Comparison of ENCODE assay signal across 26 cellular contexts in the genomic region with DNA sequence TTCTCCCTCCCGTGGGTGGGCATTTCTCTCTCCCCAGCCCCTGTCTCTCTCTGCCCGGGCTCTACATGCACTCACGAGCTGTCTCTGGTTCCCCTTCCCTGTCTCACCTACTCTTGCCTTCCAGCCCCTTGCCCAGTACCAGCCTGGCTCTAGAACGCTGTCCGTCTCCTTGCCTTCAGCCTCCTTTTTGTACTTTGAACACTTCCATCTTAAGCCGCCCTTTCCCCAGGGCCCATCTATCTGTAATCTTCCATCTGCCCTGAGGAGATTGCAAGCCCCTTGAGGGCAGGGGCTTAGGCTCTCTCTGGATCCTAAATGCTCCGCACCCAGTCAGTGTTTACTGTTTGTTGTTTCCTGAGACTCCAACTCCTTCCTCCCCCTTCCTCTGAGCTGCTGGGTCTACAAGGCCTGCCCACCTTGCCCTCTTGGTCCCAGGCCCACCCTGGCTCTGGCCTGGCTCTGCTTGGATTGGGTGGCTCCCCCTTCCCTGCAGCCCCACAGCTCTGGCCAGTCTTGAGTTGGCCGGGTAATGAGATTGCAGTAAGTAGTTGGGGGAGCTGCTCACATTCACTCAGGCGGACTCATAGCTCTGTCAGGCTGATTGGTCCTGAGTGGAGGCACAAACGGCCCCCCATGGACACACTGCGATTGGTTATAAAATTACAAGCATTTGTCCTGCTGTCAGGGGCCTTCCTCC. TPM values are rescaled to one million over a fixed set of nuclear protein-coding genes. Genes with fewer than 3 reads are reported as not detected.
DNase-seq lines count a peak whose midpoint lies in the region; ATAC-seq and TF ChIP-seq lines count a peak whose summit lies in the region.
"Had no signal": no experiment of that assay in that cellular context is flagged by ENCODE, and none has a peak within 500 bp of the region (broad histone marks: within the 10 kb centered on the region; RNA-seq: fewer than 3 reads in every experiment).

No MANE protein-coding gene starts in this region.

- WGBS in SK-N-SH (ENCODE audit: low lambda C conversion rate) = 68% methylated on average over 9 of the region's 11 CpGs
- WGBS in neuronal stem cell (ENCODE audit: extremely low coverage in 2 of 2, insufficient read length in 2 of 2, insufficient replicate concordance in 1 of 2), 2 donors = no CpG with 5 or more reads among the region's 11 CpGs

- H3K9ac ChIP-seq in SK-N-SH (no peak overlapping the region), neuronal stem cell (ENCODE audit: low read depth, low read length, poor library complexity) (no peak overlapping the region)

- TF ChIP-seq EP300 in SK-N-SH (IDR thresholded peaks at IDR 0.05; ENCODE audit: borderline replicate concordance in 1 of 2, low read depth in 1 of 2, low read length in 1 of 2) = no peak

- H3K4me1 ChIP-seq in CD4-positive, CD25-positive, alpha-beta regulatory T cell (ENCODE audit: control insufficient read depth, insufficient read depth, low read length, poor library complexity, severe bottlenecking) = peaks cover 14% of the 10 kb centered on the region
- H3K4me1 ChIP-seq in SK-N-SH (ENCODE audit: control insufficient read depth in 1 of 2, insufficient read depth in 2 of 2, low read depth in 1 of 2, low read length in 1 of 2) (peaks cover 0 to 50% of the 10 kb centered on the region in 2 experiments; a peak in 1 of 4 replicates), neuronal stem cell (ENCODE audit: control insufficient read depth in 2 of 2, insufficient read depth in 1 of 2, low read depth in 1 of 2, low read length in 2 of 2) (peaks cover 0 to 2% of the 10 kb centered on the region in 2 donors)
- H3K4me1 ChIP-seq: prostate gland had no signal

- CTCF ChIA-PET in activated CD4-positive, alpha-beta memory T cell treated with anti-CD3 and anti-CD28 coated beads, Interleukin-2, amount 10 ng/mL, durations not matched to agents 7 days and 5 days (lab: Charles Lee) = interaction anchor here (0.8 to 1.3 kb wide), 2 partner anchors 10 to 11 kb away, joined by 3 to 4 read pairs; no protein-coding TSS in a partner anchor
- CTCF ChIA-PET in activated CD4-positive, alpha-beta memory T cell treated with anti-CD3 and anti-CD28 coated beads for 36 hours (lab: Charles Lee) = interaction anchor here (1.5 kb wide), 1 partner anchor 10 kb away, joined by 5 read pairs; no protein-coding TSS in a partner anchor
- CTCF ChIA-PET in SK-N-SH (lab: Yijun Ruan, JAX) = interaction anchor here (0.7 to 10.1 kb wide), 11 partner anchors 11 to 346 kb away, joined by 3 to 58 read pairs (median 5); no protein-coding TSS in a partner anchor

- H3K79me2 ChIP-seq in SK-N-SH (ENCODE audit: insufficient read depth) = no peaks in the 10 kb centered on the region

- H3K9me2 ChIP-seq in SK-N-SH = no peaks in the 10 kb centered on the region

- no peaks in the 10 kb centered on the region for H3K79me1 ChIP-seq in neuronal stem cell (ENCODE audit: low read depth, low read length)

- no peak overlapping the region for H3K27ac ChIP-seq in CD4-positive, CD25-positive, alpha-beta regulatory T cell (ENCODE audit: insufficient read depth, low read length, poor library complexity, severe bottlenecking)
- H3K27ac ChIP-seq in SK-N-SH (ENCODE audit: low read depth in 2 of 2, low read length in 1 of 2) (peak overlapping the region in 1 of 2 experiments; percentile 95; a peak in 2 of 4 replicates), neuronal stem cell (replicated peaks; ENCODE audit: low read length) (no peak overlapping the region)
- H3K27ac ChIP-seq: cardiac muscle cell, esophagus squamous epithelium, prostate gland had no signal

- H3K4me2 ChIP-seq in SK-N-SH = no peak overlapping the region
- no peak overlapping the region for H3K4me2 ChIP-seq in neuronal stem cell (ENCODE audit: insufficient read depth, low read length, poor library complexity, severe bottlenecking)

- H3F3A ChIP-seq in SK-N-SH (replicated peaks; ENCODE audit: insufficient read depth) = no peaks in the 10 kb centered on the region

- no peaks in the 10 kb centered on the region for H3K36me3 Mint-ChIP-seq in activated CD4-positive, alpha-beta memory T cell treated with anti-CD3 and anti-CD28 coated beads, Interleukin-2, amount 10 ng/mL, durations not matched to agents 7 days and 5 days (ENCODE audit: low read depth)
- H3K36me3 Mint-ChIP-seq in activated CD4-positive, alpha-beta memory T cell treated with anti-CD3 and anti-CD28 coated beads for 36 hours = peaks cover 1% of the 10 kb centered on the region
- peaks cover 8% of the 10 kb centered on the region for H3K36me3 Mint-ChIP-seq in CD4-positive, CD25-positive, alpha-beta regulatory T cell
- H3K36me3 Mint-ChIP-seq: activated naive CD4-positive, alpha-beta T cell treated with anti-CD3 and anti-CD28 coated beads, Interleukin-2, amount 50 U/mL, for 72 hours; IgD-negative memory B cell had no signal

- DNase-seq in activated CD4-positive, alpha-beta memory T cell treated with anti-CD3 and anti-CD28 coated beads, Interleukin-2, amount 10 ng/mL, durations not matched to agents 7 days and 5 days = peak; percentile 6
- no peak for DNase-seq in activated CD4-positive, alpha-beta memory T cell treated with anti-CD3 and anti-CD28 coated beads for 36 hours
- no peak for DNase-seq in CD4-positive, CD25-positive, alpha-beta regulatory T cell
- peak; percentile 38 for DNase-seq in SK-N-SH
- DNase-seq in neuronal stem cell (ENCODE audit: low spot score) = no peak
- DNase-seq in cerebellum (ENCODE audit: low spot score) = no peak
- DNase-seq in RPMI8226 = no peak
- DNase-seq in activated T-cell treated with anti-CD3 and anti-CD28 coated beads, Interleukin-2, amount 50 U/mL, for 1 hour = no peak
- DNase-seq: DMS153, esophagus squamous epithelium, left colon, NCI-H1092 treated with DMSO at 0.1 percent for 48 hours, NCI-H187, NCI-H2171, NCI-H510A, SW 1271 had no signal

- H3K14ac ChIP-seq in neuronal stem cell (ENCODE audit: low read length) = no peak overlapping the region

- no peaks in the 10 kb centered on the region for H3K36me3 ChIP-seq in CD4-positive, CD25-positive, alpha-beta regulatory T cell (ENCODE audit: control insufficient read depth, insufficient read depth, low read length)
- H3K36me3 ChIP-seq in SK-N-SH (replicated peaks in 1 of 2; ENCODE audit: control insufficient read depth in 1 of 2, insufficient read depth in 2 of 2, low read length in 1 of 2) (peaks cover 0 to 10% of the 10 kb centered on the region in 2 experiments), neuronal stem cell (replicated peaks in 1 of 2; ENCODE audit: control insufficient read depth in 2 of 2, insufficient read depth in 2 of 2, low read length in 2 of 2) (peaks cover 0 to 4% of the 10 kb centered on the region in 2 donors)
- H3K36me3 ChIP-seq: prostate gland had no signal

- peak overlapping the region; percentile 66 for H2AK5ac ChIP-seq in neuronal stem cell (ENCODE audit: low read depth, low read length)

- POLR2A ChIA-PET in activated CD4-positive, alpha-beta memory T cell treated with anti-CD3 and anti-CD28 coated beads, Interleukin-2, amount 10 ng/mL, durations not matched to agents 7 days and 5 days (lab: Charles Lee) = no interaction called here
- POLR2A ChIA-PET in activated CD4-positive, alpha-beta memory T cell treated with anti-CD3 and anti-CD28 coated beads for 36 hours (lab: Charles Lee) = no interaction called here
- POLR2A ChIA-PET in SK-N-SH (lab: Yijun Ruan, JAX) = no interaction called here

- peak overlapping the region; percentile 30 for H3K18ac ChIP-seq in neuronal stem cell (ENCODE audit: low read length)

- no peak overlapping the region for H2BK5ac ChIP-seq in neuronal stem cell (ENCODE audit: low read length)

- peak overlapping the region; percentile 12 for H3K27ac Mint-ChIP-seq in activated CD4-positive, alpha-beta memory T cell treated with anti-CD3 and anti-CD28 coated beads, Interleukin-2, amount 10 ng/mL, durations not matched to agents 7 days and 5 days
- no peak overlapping the region for H3K27ac Mint-ChIP-seq in activated CD4-positive, alpha-beta memory T cell treated with anti-CD3 and anti-CD28 coated beads for 36 hours
- H3K27ac Mint-ChIP-seq in CD4-positive, CD25-positive, alpha-beta regulatory T cell = peak overlapping the region in 2 of 3 donors; percentile 44 to 89
- H3K27ac Mint-ChIP-seq: B cell; dendritic cell treated with granulocyte-macrophage colony-stimulating factor and Interleukin-4, amounts not matched to agents 40 ng/mL and 50 ng/mL, for 4 days; IgD-negative memory B cell; stimulated activated naive CD8-positive, alpha-beta T cell treated with anti-CD3 and anti-CD28 coated beads, Interleukin-15, Interleukin-2, amounts not matched to agents 100 ng/mL and 50 ng/mL, for 24 hours had no signal

- intact Hi-C loops in activated CD4-positive, alpha-beta memory T cell treated with anti-CD3 and anti-CD28 coated beads for 36 hours (cut with micrococcal nuclease) = no loop called here

- no peak overlapping the region for H4K91ac ChIP-seq in neuronal stem cell (ENCODE audit: low read depth, low read length, poor library complexity)

- H4K8ac ChIP-seq in neuronal stem cell (ENCODE audit: low read depth, low read length) = no peak overlapping the region

- no peaks in the 10 kb centered on the region for H3K9me3 ChIP-seq in CD4-positive, CD25-positive, alpha-beta regulatory T cell (ENCODE audit: control insufficient read depth in 2 of 2, low read length in 2 of 2)
- H3K9me3 ChIP-seq in SK-N-SH (no peaks in the 10 kb centered on the region), neuronal stem cell (replicated peaks in 1 of 2; ENCODE audit: control insufficient read depth in 2 of 2, insufficient read depth in 1 of 2, low read depth in 1 of 2, low read length in 2 of 2) (peaks cover 0 to 2% of the 10 kb centered on the region in 2 donors)
- H3K9me3 ChIP-seq: esophagus squamous epithelium, prostate gland had no signal

- peak overlapping the region; percentile 39 for H2BK15ac ChIP-seq in neuronal stem cell (ENCODE audit: low read length)

- H2AFZ ChIP-seq in SK-N-SH (ENCODE audit: low read depth) (no peak overlapping the region), neuronal stem cell (ENCODE audit: low read length) (no peak overlapping the region)

- H3K27me3 ChIP-seq in CD4-positive, CD25-positive, alpha-beta regulatory T cell (ENCODE audit: control insufficient read depth, insufficient read depth, low read length) = no peaks in the 10 kb centered on the region
- no peaks in the 10 kb centered on the region for H3K27me3 ChIP-seq in SK-N-SH (ENCODE audit: insufficient read depth)
- peaks cover 0 to 23% (median 0%) of the 10 kb centered on the region in 3 experiments for H3K27me3 ChIP-seq in neuronal stem cell (ENCODE audit: control insufficient read depth in 3 of 3, insufficient read depth in 3 of 3, low read depth in 1 of 3, low read length in 3 of 3)
- H3K27me3 ChIP-seq: cardiac muscle cell had no signal

- H3K4me3 ChIP-seq in CD4-positive, CD25-positive, alpha-beta regulatory T cell (ENCODE audit: low read depth, low read length) = no peak overlapping the region
- H3K4me3 ChIP-seq in SK-N-SH (ENCODE audit: low read depth in 2 of 2, low read length in 1 of 2) (no peak overlapping the region), neuronal stem cell (ENCODE audit: low read length in 2 of 2) (no peak overlapping the region)
- H3K4me3 ChIP-seq: cardiac muscle cell, esophagus squamous epithelium, prostate gland had no signal

- peaks cover 30% of the 10 kb centered on the region for H3K4me1 Mint-ChIP-seq in activated CD4-positive, alpha-beta memory T cell treated with anti-CD3 and anti-CD28 coated beads, Interleukin-2, amount 10 ng/mL, durations not matched to agents 7 days and 5 days
- H3K4me1 Mint-ChIP-seq in activated CD4-positive, alpha-beta memory T cell treated with anti-CD3 and anti-CD28 coated beads for 36 hours (ENCODE audit: low read depth) = peaks cover 14% of the 10 kb centered on the region
- H3K4me1 Mint-ChIP-seq in CD4-positive, CD25-positive, alpha-beta regulatory T cell = peaks cover 0 to 26% (median 11%) of the 10 kb centered on the region in 4 donors

- no peak overlapping the region for H3K23ac ChIP-seq in neuronal stem cell (ENCODE audit: low read depth, low read length, poor library complexity)

- no peak overlapping the region for H3K4ac ChIP-seq in neuronal stem cell (ENCODE audit: low read length)

- H4K20me1 ChIP-seq in SK-N-SH (ENCODE audit: insufficient read depth) = no peaks in the 10 kb centered on the region

- H2BK120ac ChIP-seq in neuronal stem cell (ENCODE audit: low read depth, low read length) = no peak overlapping the region

- ATAC-seq in CD4-positive, CD25-positive, alpha-beta regulatory T cell (ENCODE audit: low read depth in 2 of 2) = no peak
- ATAC-seq: activated CD4-positive, CD25-positive, alpha-beta regulatory T cell treated with anti-CD3 and anti-CD28 coated beads, Interleukin-2, amount 50 U/mL, for 24 hours; activated naive CD4-positive, alpha-beta T cell treated with anti-CD3 and anti-CD28 coated beads, Interleukin-2, amount 50 U/mL, for 72 hours; left colon; Right ventricle myocardium inferior had no signal

- H2BK12ac ChIP-seq in neuronal stem cell (ENCODE audit: low read length) = no peak overlapping the region

- H3K9me3 Mint-ChIP-seq in activated CD4-positive, alpha-beta memory T cell treated with anti-CD3 and anti-CD28 coated beads, Interleukin-2, amount 10 ng/mL, durations not matched to agents 7 days and 5 days = no peaks in the 10 kb centered on the region
- no peaks in the 10 kb centered on the region for H3K9me3 Mint-ChIP-seq in activated CD4-positive, alpha-beta memory T cell treated with anti-CD3 and anti-CD28 coated beads for 36 hours
- H3K9me3 Mint-ChIP-seq in CD4-positive, CD25-positive, alpha-beta regulatory T cell = no peaks in the 10 kb centered on the region
- H3K9me3 Mint-ChIP-seq: activated naive CD4-positive, alpha-beta T cell treated with anti-CD3 and anti-CD28 coated beads, Interleukin-2, amount 50 U/mL, for 72 hours; activated T-helper 1 cell treated with anti-CD3 and anti-CD28 coated beads, Interleukin-12 subunit alpha, Interleukin-12 subunit beta, Interleukin-2, Interleukin-4 antibody, amounts not matched to agents 30 ng/mL and 10 ng/mL and 1 ng/mL, durations not matched to agents 14 hours and 24 hours and 36 hours; dendritic cell treated with granulocyte-macrophage colony-stimulating factor and Interleukin-4, amounts not matched to agents 40 ng/mL and 50 ng/mL, for 4 days; IgD-negative memory B cell; stimulated activated naive CD8-positive, alpha-beta T cell treated with anti-CD3 and anti-CD28 coated beads, Interleukin-15, Interleukin-2, amounts not matched to agents 100 ng/mL and 50 ng/mL, for 24 hours had no signal

- no peak overlapping the region for H3K4me3 Mint-ChIP-seq in activated CD4-positive, alpha-beta memory T cell treated with anti-CD3 and anti-CD28 coated beads, Interleukin-2, amount 10 ng/mL, durations not matched to agents 7 days and 5 days
- no peak overlapping the region for H3K4me3 Mint-ChIP-seq in activated CD4-positive, alpha-beta memory T cell treated with anti-CD3 and anti-CD28 coated beads for 36 hours
- H3K4me3 Mint-ChIP-seq in CD4-positive, CD25-positive, alpha-beta regulatory T cell = no peak overlapping the region
- H3K4me3 Mint-ChIP-seq: activated T-helper 1 cell treated with anti-CD3 and anti-CD28 coated beads, Interleukin-12 subunit alpha, Interleukin-12 subunit beta, Interleukin-2, Interleukin-4 antibody, amounts not matched to agents 30 ng/mL and 10 ng/mL and 1 ng/mL, durations not matched to agents 14 hours and 24 hours and 36 hours; B cell; dendritic cell treated with granulocyte-macrophage colony-stimulating factor and Interleukin-4, amounts not matched to agents 40 ng/mL and 50 ng/mL, for 4 days; stimulated activated naive CD8-positive, alpha-beta T cell treated with anti-CD3 and anti-CD28 coated beads, Interleukin-15, Interleukin-2, amounts not matched to agents 100 ng/mL and 50 ng/mL, for 24 hours had no signal

- peaks cover 4% of the 10 kb centered on the region for H3K27me3 Mint-ChIP-seq in activated CD4-positive, alpha-beta memory T cell treated with anti-CD3 and anti-CD28 coated beads, Interleukin-2, amount 10 ng/mL, durations not matched to agents 7 days and 5 days
- H3K27me3 Mint-ChIP-seq in activated CD4-positive, alpha-beta memory T cell treated with anti-CD3 and anti-CD28 coated beads for 36 hours = no peaks in the 10 kb centered on the region
- H3K27me3 Mint-ChIP-seq in CD4-positive, CD25-positive, alpha-beta regulatory T cell = peaks cover 10% of the 10 kb centered on the region

- TF ChIP-seq RAD21 in SK-N-SH (IDR thresholded peaks at IDR 0.05; ENCODE audit: low read length) = no peak

- TF ChIP-seq CTCF in SK-N-SH (IDR thresholded peaks at IDR 0.05) = no peak

RNA-seq across cellular contexts. Expression of a gene that starts 28.3 kb away (rescaled TPM):
- 10 to 100 TPM; 31.9 to 35.9 TPM for total RNA-seq in activated CD4-positive, alpha-beta memory T cell treated with anti-CD3 and anti-CD28 coated beads, Interleukin-2, amount 10 ng/mL, durations not matched to agents 7 days and 5 days
- total RNA-seq in activated CD4-positive, alpha-beta memory T cell treated with anti-CD3 and anti-CD28 coated beads for 36 hours = 10 to 100 TPM; 29.4 to 30.8 TPM
- total RNA-seq in CD4-positive, CD25-positive, alpha-beta regulatory T cell = 21.7 TPM
- polyA plus RNA-seq in CD4-positive, CD25-positive, alpha-beta regulatory T cell = 10 to 100 TPM; 12.6 to 16.8 (median 15.0) TPM
- polyA plus RNA-seq in SK-N-SH (2012; rRNA removed) = 22.0 and 27.3 TPM in 2 replicates
- polyA plus RNA-seq in SK-N-SH (2012; cell fraction: cytosol; rRNA removed) = 9.4 and 14.9 TPM in 2 replicates
- polyA plus RNA-seq in SK-N-SH (2012; cell fraction: nucleus; rRNA removed) = 88.4 and 98.1 TPM in 2 replicates
- polyA plus RNA-seq in neuronal stem cell (2013, experiment 1 of 2) = 16.0 TPM
- 15.3 TPM for polyA plus RNA-seq in neuronal stem cell (2013, experiment 2 of 2)
- total RNA-seq in cerebellum = 14.4 TPM

RNA-seq across cellular contexts. Expression of a gene that starts 28.4 kb away (rescaled TPM):
- total RNA-seq in activated CD4-positive, alpha-beta memory T cell treated with anti-CD3 and anti-CD28 coated beads, Interleukin-2, amount 10 ng/mL, durations not matched to agents 7 days and 5 days = 1 to 10 TPM; 4.1 to 5.2 TPM
- 10 to 100 TPM; 13.9 to 14.4 TPM for total RNA-seq in activated CD4-positive, alpha-beta memory T cell treated with anti-CD3 and anti-CD28 coated beads for 36 hours
- not detected for total RNA-seq in CD4-positive, CD25-positive, alpha-beta regulatory T cell
- 1 to 10 TPM in 3 of 4 donors, under 1 TPM in 1; 0.99 to 1.7 (median 1.1) TPM for polyA plus RNA-seq in CD4-positive, CD25-positive, alpha-beta regulatory T cell
- 106 and 121 TPM in 2 replicates for polyA plus RNA-seq in SK-N-SH (2012; rRNA removed)
- polyA plus RNA-seq in SK-N-SH (2012; cell fraction: cytosol; rRNA removed) = 136 and 144 TPM in 2 replicates
- 54.1 and 57.0 TPM in 2 replicates for polyA plus RNA-seq in SK-N-SH (2012; cell fraction: nucleus; rRNA removed)
- 39.1 TPM for polyA plus RNA-seq in neuronal stem cell (2013, experiment 1 of 2)
- 37.9 TPM for polyA plus RNA-seq in neuronal stem cell (2013, experiment 2 of 2)
- total RNA-seq in cerebellum = 13.1 TPM

Comparison
In these comparisons a context has a peak if more than half of its experiments do, and no peak if none do; other contexts are left out.
1. DNase-seq: peak in activated CD4-positive, alpha-beta memory T cell treated with anti-CD3 and anti-CD28 coated beads, Interleukin-2, amount 10 ng/mL, durations not matched to agents 7 days and 5 days (single experiment) and SK-N-SH (single experiment); none in activated CD4-positive, alpha-beta memory T cell treated with anti-CD3 and anti-CD28 coated beads for 36 hours (single experiment), CD4-positive, CD25-positive, alpha-beta regulatory T cell (0 of 3), neuronal stem cell (single experiment), cerebellum (single experiment), RPMI8226 (single experiment) and activated T-cell treated with anti-CD3 and anti-CD28 coated beads, Interleukin-2, amount 50 U/mL, for 1 hour (single experiment).